ENCODE assay signal across 8 cellular contexts in the genomic region with DNA sequence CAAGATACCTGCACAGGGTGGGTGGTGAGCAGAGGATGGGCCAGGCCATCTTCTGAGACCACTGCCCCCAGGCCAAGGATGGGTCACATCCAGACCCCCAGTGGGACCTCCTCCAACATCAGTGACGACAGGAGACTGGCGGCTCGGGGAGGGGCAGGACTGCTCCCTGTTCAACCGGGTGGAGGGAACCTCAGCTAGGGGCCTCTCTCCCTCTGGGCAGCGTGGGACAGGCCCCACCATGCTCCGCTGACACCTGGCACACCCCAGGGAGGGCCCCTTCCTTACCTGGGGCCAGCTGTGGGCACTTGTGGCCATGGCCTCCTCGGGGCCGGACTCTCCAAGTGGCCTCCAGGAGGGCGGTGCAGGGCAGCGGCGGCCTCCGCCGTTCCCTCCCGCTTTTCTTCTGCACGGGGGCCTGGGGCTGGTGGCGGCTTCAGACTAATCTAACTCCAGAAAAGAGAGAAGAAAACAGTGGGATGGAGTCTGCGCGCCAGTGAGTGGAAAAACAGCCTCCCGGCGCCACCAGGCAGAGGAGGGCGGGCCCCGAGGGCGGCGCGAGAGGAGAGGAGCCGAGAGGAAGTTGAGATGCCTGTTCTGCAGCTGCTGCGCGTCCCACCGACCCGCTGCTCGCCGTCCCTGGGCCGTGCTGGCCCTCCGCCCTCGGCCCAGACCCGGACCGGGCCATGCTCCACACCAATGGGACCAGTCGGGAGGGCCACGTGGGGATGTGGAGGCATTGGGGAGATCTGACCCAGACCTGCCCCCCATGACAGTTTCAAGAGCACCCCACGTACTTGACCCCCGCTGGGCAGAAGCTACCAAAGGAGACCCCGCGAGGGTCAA. TPM values are rescaled to one million over a fixed set of nuclear protein-coding genes. Genes with fewer than 3 reads are reported as not detected.
A peak's percentile ranks its signal among the peaks of the same experiment; 100 is the strongest.
DNase-seq lines count a peak whose midpoint lies in the region; ATAC-seq, FAIRE-seq and TF ChIP-seq lines count a peak whose summit lies in the region.

A gene with protein sequence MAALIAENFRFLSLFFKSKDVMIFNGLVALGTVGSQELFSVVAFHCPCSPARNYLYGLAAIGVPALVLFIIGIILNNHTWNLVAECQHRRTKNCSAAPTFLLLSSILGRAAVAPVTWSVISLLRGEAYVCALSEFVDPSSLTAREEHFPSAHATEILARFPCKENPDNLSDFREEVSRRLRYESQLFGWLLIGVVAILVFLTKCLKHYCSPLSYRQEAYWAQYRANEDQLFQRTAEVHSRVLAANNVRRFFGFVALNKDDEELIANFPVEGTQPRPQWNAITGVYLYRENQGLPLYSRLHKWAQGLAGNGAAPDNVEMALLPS (minus strand): TSS at position 500 of the 843 bp plus-strand sequence. CDS start 2,429 bp downstream, outside the sequence.

- TF ChIP-seq POLR2A in Raji (IDR thresholded peaks at IDR 0.05; ENCODE audit: insufficient read depth, low read depth, low read length), result peak; percentile 44; the same call in 1 of the 2 replicates

- H3K27ac Mint-ChIP-seq in activated naive CD4-positive, alpha-beta T cell treated with anti-CD3 and anti-CD28 coated beads for 36 hours, result no peak within 1 kb of the TSS

- H3K4me3 ChIP-seq in ACC112 (ENCODE audit: low read depth, low read length) (peak within 1 kb of the TSS; percentile 94), pancreas (peak within 1 kb of the TSS; percentile 26 to 53 (median 46)), tibial artery (peak within 1 kb of the TSS; percentile 70 to 94)

- CTCF ChIA-PET in activated naive CD4-positive, alpha-beta T cell treated with anti-CD3 and anti-CD28 coated beads for 36 hours (lab: Charles Lee), result interaction anchor here (0.6 to 1.4 kb wide), 10 partner anchors 18 to 483 kb away, joined by 3 to 4 read pairs (median 3); no protein-coding TSS in a partner anchor

- intact Hi-C loops in activated naive CD4-positive, alpha-beta T cell treated with anti-CD3 and anti-CD28 coated beads for 36 hours (cut with micrococcal nuclease), result loop anchor here (1.0 to 2.0 kb wide), 3 partner anchors 19 to 55 kb away; partner anchors contain the start of genes ATP5MK and PDCD11
- intact Hi-C loops in pancreas (cut with DNase I), result no loop called here
- intact Hi-C loops in tibial artery (cut with DNase I; ENCODE audit: low total_unique reads), result no loop called here

- peak; percentile 67 for ATAC-seq in GM18867 (IDR thresholded peaks at IDR 0.05; ENCODE audit: unreplicated experiment)
- ATAC-seq in HG03135 (IDR thresholded peaks at IDR 0.05; ENCODE audit: unreplicated experiment), result peak; percentile 70
- ATAC-seq in pancreas, result peak; percentile 78 to 89 (median 83)

- H3K4me3 Mint-ChIP-seq in activated naive CD4-positive, alpha-beta T cell treated with anti-CD3 and anti-CD28 coated beads for 36 hours, result peak within 1 kb of the TSS; percentile 80

- no peak for FAIRE-seq in pancreas (lab: Jason Lieb, UNC)

- peaks cover 22% of the 10 kb centered on the region for H3K79me2 ChIP-seq in ACC112 (ENCODE audit: control insufficient read depth, insufficient read depth, low read length, unreplicated experiment)

- H3K27ac ChIP-seq in ACC112 (ENCODE audit: low read depth, low read length) (peak within 1 kb of the TSS; percentile 69), pancreas (peak within 1 kb of the TSS; percentile 10 to 47 (median 29)), tibial artery (peak within 1 kb of the TSS; percentile 93 to 97)

- H2AFZ ChIP-seq in ACC112 (ENCODE audit: low read length, unreplicated experiment), result peak within 1 kb of the TSS; percentile 82

- peaks cover 6% of the 10 kb centered on the region for H3K36me3 Mint-ChIP-seq in activated naive CD4-positive, alpha-beta T cell treated with anti-CD3 and anti-CD28 coated beads for 36 hours (ENCODE audit: low read depth)

- 8 to 11% methylated on average over 34 to 43 of the region's 43 CpGs for WGBS in pancreas, 2 donors

- H3K27me3 ChIP-seq in ACC112 (ENCODE audit: insufficient read depth, low read length) (no peaks in the 10 kb centered on the region), pancreas (no peaks in the 10 kb centered on the region), tibial artery (no peaks in the 10 kb centered on the region)

- peaks cover 8% of the 10 kb centered on the region; the same call in 1 of the 2 replicates for H3K36me3 ChIP-seq in ACC112 (ENCODE audit: insufficient read depth, low read length)
- H3K36me3 ChIP-seq in pancreas, result peaks cover 0 to 5% (median 0%) of the 10 kb centered on the region in 3 donors
- peaks cover 24 to 33% (median 32%) of the 10 kb centered on the region in 3 donors for H3K36me3 ChIP-seq in tibial artery

- H3K9me3 ChIP-seq in pancreas, result no peaks in the 10 kb centered on the region
- H3K9me3 ChIP-seq in tibial artery, result no peaks in the 10 kb centered on the region

- DNase-seq in activated naive CD4-positive, alpha-beta T cell treated with anti-CD3 and anti-CD28 coated beads for 36 hours, result peak; percentile 73
- DNase-seq in germinal center (ENCODE audit: low spot score), result peak; percentile 85
- DNase-seq in pancreas, result peak in 5 of 6 donors; percentile 50 to 83 (median 59)
- peak; percentile 83 to 89 for DNase-seq in tibial artery

- H3K27me3 Mint-ChIP-seq in activated naive CD4-positive, alpha-beta T cell treated with anti-CD3 and anti-CD28 coated beads for 36 hours (ENCODE audit: low read depth), result no peaks in the 10 kb centered on the region

- no peak for TF ChIP-seq CTCF in pancreas (IDR thresholded peaks at IDR 0.05)
- TF ChIP-seq CTCF in tibial artery (IDR thresholded peaks at IDR 0.05), result no peak

- H3K9me3 Mint-ChIP-seq in activated naive CD4-positive, alpha-beta T cell treated with anti-CD3 and anti-CD28 coated beads for 36 hours, result no peaks in the 10 kb centered on the region

- peaks cover 35% of the 10 kb centered on the region for H3K4me1 Mint-ChIP-seq in activated naive CD4-positive, alpha-beta T cell treated with anti-CD3 and anti-CD28 coated beads for 36 hours (ENCODE audit: low read depth)

- H3K4me1 ChIP-seq in ACC112 (ENCODE audit: control insufficient read depth, insufficient read depth, low read length, unreplicated experiment) (peaks cover 28% of the 10 kb centered on the region), pancreas (peaks cover 0 to 4% (median 0%) of the 10 kb centered on the region in 3 donors), tibial artery (peaks cover 9 to 46% (median 40%) of the 10 kb centered on the region in 4 donors)

RNA-seq across cellular contexts. Expression of the gene that starts here (rescaled TPM):
- total RNA-seq in activated naive CD4-positive, alpha-beta T cell treated with anti-CD3 and anti-CD28 coated beads for 36 hours, result 1 to 10 TPM; 8.3 to 9.5 TPM
- total RNA-seq in pancreas, result 10 to 100 TPM in 1 of 6 donors, 1 to 10 TPM in 5; 1.1 to 14.0 (median 4.1) TPM
- polyA plus RNA-seq in pancreas, result 1 to 10 TPM; 7.0 to 7.7 TPM

Comparison
In these comparisons a context has a peak if more than half of its experiments do, and no peak if none do; other contexts are left out.
1. Peak in every context shown above with its lines: DNase-seq, ATAC-seq, H3K4me3 ChIP-seq and H3K27ac ChIP-seq.
2. H3K27ac ChIP-seq: peak in every context shown above with its lines; median percentile 95 in tibial artery; 69 in ACC112; 29 in pancreas.